Comparison of ENCODE assay signal across 2 cellular contexts in the genomic region with DNA sequence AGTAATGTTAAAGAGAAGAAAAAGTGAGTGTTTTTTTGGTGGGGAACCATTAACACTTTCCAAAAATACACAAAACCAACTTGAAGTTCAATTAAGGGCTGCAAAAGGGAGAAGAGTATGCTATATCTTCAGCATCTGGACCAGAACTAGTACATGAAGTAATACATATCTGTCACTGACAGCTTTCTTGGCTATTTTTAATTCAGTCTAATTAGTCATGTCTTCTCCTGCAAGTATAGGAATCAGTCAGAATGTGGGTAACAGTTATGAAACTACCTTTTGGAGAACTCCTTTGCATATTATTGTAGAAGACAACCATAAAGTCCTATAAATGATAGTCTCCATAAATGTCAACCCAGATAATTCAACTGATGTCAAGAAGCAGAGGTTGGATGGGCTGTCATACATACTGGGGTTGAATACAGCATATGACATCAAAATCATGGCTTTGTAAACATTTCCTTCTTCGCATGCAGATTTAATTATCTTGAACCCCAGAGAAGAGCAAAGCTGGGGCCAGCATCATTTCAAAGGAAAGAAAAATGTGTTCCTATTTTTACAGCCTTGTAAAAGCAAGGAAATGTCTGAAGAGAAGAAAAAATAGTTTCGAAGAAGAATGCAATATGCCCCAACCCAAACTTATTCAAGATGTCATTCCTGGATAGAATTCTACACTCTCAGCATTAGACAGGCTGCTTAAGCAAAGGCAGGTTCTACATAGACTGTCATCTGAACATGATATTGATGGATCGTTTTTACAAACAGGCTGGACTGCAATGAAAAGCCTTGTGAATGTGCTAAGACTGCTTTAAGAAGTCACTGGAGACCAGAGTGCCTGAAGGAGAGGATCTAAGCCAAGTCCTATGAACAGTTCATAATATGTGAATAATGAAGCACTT.
TF ChIP-seq lines count a peak whose summit lies in the region.

No MANE protein-coding gene starts in this region.

TF ChIP-seq in HEK293, 187 proteins besides CTCF, POLR2A, EP300 and RAD21 (continued from another document):
- TF ChIP-seq, protein P1, sequence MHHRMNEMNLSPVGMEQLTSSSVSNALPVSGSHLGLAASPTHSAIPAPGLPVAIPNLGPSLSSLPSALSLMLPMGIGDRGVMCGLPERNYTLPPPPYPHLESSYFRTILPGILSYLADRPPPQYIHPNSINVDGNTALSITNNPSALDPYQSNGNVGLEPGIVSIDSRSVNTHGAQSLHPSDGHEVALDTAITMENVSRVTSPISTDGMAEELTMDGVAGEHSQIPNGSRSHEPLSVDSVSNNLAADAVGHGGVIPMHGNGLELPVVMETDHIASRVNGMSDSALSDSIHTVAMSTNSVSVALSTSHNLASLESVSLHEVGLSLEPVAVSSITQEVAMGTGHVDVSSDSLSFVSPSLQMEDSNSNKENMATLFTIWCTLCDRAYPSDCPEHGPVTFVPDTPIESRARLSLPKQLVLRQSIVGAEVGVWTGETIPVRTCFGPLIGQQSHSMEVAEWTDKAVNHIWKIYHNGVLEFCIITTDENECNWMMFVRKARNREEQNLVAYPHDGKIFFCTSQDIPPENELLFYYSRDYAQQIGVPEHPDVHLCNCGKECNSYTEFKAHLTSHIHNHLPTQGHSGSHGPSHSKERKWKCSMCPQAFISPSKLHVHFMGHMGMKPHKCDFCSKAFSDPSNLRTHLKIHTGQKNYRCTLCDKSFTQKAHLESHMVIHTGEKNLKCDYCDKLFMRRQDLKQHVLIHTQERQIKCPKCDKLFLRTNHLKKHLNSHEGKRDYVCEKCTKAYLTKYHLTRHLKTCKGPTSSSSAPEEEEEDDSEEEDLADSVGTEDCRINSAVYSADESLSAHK (tag by site-specific recombination; IDR thresholded peaks at IDR 0.05) = 0 out of 2 replicates have a peak, but pooled peaks have one; percentile 23
- TF ChIP-seq ZNF121 (tag by site-specific recombination; IDR thresholded peaks at IDR 0.05) = no peak

TF ChIP-seq in HepG2, 621 proteins besides CTCF, POLR2A, EP300 and RAD21 (continued from another document):
- TF ChIP-seq, protein P2, sequence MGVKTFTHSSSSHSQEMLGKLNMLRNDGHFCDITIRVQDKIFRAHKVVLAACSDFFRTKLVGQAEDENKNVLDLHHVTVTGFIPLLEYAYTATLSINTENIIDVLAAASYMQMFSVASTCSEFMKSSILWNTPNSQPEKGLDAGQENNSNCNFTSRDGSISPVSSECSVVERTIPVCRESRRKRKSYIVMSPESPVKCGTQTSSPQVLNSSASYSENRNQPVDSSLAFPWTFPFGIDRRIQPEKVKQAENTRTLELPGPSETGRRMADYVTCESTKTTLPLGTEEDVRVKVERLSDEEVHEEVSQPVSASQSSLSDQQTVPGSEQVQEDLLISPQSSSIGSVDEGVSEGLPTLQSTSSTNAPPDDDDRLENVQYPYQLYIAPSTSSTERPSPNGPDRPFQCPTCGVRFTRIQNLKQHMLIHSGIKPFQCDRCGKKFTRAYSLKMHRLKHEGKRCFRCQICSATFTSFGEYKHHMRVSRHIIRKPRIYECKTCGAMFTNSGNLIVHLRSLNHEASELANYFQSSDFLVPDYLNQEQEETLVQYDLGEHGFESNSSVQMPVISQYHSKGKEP (CRISPR knock-in tag; IDR thresholded peaks at IDR 0.05) = no peak
- TF ChIP-seq MXD4 (CRISPR knock-in tag; IDR thresholded peaks at IDR 0.05) (no peak), IKZF5 (CRISPR knock-in tag; IDR thresholded peaks at IDR 0.05) (no peak), KLF11 (CRISPR knock-in tag; IDR thresholded peaks at IDR 0.05) (no peak), ZNF446 (CRISPR knock-in tag; IDR thresholded peaks at IDR 0.05) (no peak), ZHX1 (CRISPR knock-in tag; IDR thresholded peaks at IDR 0.05; ENCODE audit: low read depth) (no peak), CREB1 (IDR thresholded peaks at IDR 0.05) (no peak), CREB1 (CRISPR knock-in tag; IDR thresholded peaks at IDR 0.05) (no peak)
- TF ChIP-seq, protein P3, sequence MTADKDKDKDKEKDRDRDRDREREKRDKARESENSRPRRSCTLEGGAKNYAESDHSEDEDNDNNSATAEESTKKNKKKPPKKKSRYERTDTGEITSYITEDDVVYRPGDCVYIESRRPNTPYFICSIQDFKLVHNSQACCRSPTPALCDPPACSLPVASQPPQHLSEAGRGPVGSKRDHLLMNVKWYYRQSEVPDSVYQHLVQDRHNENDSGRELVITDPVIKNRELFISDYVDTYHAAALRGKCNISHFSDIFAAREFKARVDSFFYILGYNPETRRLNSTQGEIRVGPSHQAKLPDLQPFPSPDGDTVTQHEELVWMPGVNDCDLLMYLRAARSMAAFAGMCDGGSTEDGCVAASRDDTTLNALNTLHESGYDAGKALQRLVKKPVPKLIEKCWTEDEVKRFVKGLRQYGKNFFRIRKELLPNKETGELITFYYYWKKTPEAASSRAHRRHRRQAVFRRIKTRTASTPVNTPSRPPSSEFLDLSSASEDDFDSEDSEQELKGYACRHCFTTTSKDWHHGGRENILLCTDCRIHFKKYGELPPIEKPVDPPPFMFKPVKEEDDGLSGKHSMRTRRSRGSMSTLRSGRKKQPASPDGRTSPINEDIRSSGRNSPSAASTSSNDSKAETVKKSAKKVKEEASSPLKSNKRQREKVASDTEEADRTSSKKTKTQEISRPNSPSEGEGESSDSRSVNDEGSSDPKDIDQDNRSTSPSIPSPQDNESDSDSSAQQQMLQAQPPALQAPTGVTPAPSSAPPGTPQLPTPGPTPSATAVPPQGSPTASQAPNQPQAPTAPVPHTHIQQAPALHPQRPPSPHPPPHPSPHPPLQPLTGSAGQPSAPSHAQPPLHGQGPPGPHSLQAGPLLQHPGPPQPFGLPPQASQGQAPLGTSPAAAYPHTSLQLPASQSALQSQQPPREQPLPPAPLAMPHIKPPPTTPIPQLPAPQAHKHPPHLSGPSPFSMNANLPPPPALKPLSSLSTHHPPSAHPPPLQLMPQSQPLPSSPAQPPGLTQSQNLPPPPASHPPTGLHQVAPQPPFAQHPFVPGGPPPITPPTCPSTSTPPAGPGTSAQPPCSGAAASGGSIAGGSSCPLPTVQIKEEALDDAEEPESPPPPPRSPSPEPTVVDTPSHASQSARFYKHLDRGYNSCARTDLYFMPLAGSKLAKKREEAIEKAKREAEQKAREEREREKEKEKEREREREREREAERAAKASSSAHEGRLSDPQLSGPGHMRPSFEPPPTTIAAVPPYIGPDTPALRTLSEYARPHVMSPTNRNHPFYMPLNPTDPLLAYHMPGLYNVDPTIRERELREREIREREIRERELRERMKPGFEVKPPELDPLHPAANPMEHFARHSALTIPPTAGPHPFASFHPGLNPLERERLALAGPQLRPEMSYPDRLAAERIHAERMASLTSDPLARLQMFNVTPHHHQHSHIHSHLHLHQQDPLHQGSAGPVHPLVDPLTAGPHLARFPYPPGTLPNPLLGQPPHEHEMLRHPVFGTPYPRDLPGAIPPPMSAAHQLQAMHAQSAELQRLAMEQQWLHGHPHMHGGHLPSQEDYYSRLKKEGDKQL (CRISPR knock-in tag; IDR thresholded peaks at IDR 0.05; ENCODE audit: low read depth) = no peak
